In the genomic region with DNA sequence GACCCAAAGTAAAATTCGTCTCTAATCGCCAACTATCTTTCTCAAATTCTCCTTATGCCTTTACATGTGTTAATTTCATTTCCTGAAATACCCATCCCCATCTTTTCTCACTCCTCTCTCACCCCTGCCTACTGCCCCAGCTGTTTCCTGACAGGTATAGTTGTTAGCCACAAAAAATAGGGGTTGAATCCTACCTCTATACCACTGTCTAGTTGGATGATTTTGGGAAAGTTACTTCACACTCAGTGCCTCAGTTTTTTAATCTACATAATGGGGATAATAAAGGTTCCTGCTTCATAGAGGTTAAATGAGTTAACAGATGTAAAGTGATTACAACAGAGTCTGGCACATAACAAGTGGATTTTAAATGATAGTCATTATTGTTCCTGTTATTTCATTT, we compare ENCODE assay signal across 25 cellular contexts.
A peak's percentile ranks its signal among the peaks of the same experiment; 100 is the strongest.
DNase-seq lines count a peak whose midpoint lies in the region; ATAC-seq, FAIRE-seq and TF ChIP-seq lines count a peak whose summit lies in the region.
"Had no signal": no experiment of that assay in that cellular context is flagged by ENCODE, and none has a peak within 500 bp of the region (broad histone marks: within the 10 kb centered on the region; RNA-seq: fewer than 3 reads in every experiment).

No MANE protein-coding gene starts in this region.

- H3K4me3 Mint-ChIP-seq in activated T-cell treated with anti-CD3 and anti-CD28 coated beads, Interleukin-2, amount 50 U/mL, for 24 hours: no peak overlapping the region
- H3K4me3 Mint-ChIP-seq in activated naive CD8-positive, alpha-beta T cell treated with anti-CD3 and anti-CD28 coated beads for 36 hours: no peak overlapping the region
- H3K4me3 Mint-ChIP-seq in naive thymus-derived CD8-positive, alpha-beta T cell: peak overlapping the region in 5 of 10 donors; percentile 11 to 62 (median 40)

- H3K27me3 ChIP-seq in heart right ventricle: no peaks in the 10 kb centered on the region
- H3K27me3 ChIP-seq: brain microvascular endothelial cell, neutrophil, Peyer's patch, transverse colon had no signal

- DNase-seq in activated T-cell treated with anti-CD3 and anti-CD28 coated beads, Interleukin-2, amount 50 U/mL, for 24 hours: no peak
- DNase-seq in activated T-cell treated with anti-CD3 and anti-CD28 coated beads for 4 hours: no peak
- DNase-seq in GM18507 (ENCODE audit: extremely low spot score, insufficient read length, low read depth): no peak
- DNase-seq in activated naive CD8-positive, alpha-beta T cell treated with anti-CD3 and anti-CD28 coated beads for 36 hours: no peak
- no peak for DNase-seq in naive thymus-derived CD8-positive, alpha-beta T cell
- no peak for DNase-seq in H54 (ENCODE audit: insufficient read length, low spot score)
- DNase-seq in heart right ventricle: no peak
- DNase-seq in H4 (ENCODE audit: low spot score): no peak
- DNase-seq: activated CD4-positive, alpha-beta T cell treated with anti-CD3 and anti-CD28 coated beads for 48 hours; brain microvascular endothelial cell; effector CD4-positive, alpha-beta T cell; GDM1; head of caudate nucleus; left colon; NCI-H1694; NCI-H2171; NCI-H510A treated with DMSO at 0.1 percent for 48 hours; Peyer's patch; SIG-M5; stimulated activated CD4-positive, alpha-beta T cell treated with anti-CD3 and anti-CD28 coated beads, Interleukin-15, amount 100 ng/mL, for 24 hours; transverse colon had no signal

- 74 to 85% methylated on average over 2 of the region's 2 CpGs for WGBS in heart right ventricle, 2 donors

- peaks cover 6 to 43% (median 31%) of the 10 kb centered on the region in 9 donors for H3K4me1 ChIP-seq in heart right ventricle
- H3K4me1 ChIP-seq: HAP-1 had no signal

- H3K4me1 Mint-ChIP-seq in activated T-cell treated with anti-CD3 and anti-CD28 coated beads, Interleukin-2, amount 50 U/mL, for 24 hours (ENCODE audit: low read depth): peaks cover 85% of the 10 kb centered on the region
- peaks cover 72% of the 10 kb centered on the region for H3K4me1 Mint-ChIP-seq in activated naive CD8-positive, alpha-beta T cell treated with anti-CD3 and anti-CD28 coated beads for 36 hours
- H3K4me1 Mint-ChIP-seq in naive thymus-derived CD8-positive, alpha-beta T cell: peaks cover 40 to 88% (median 82%) of the 10 kb centered on the region in 4 donors

- no peaks in the 10 kb centered on the region for H3K36me3 ChIP-seq in heart right ventricle
- H3K36me3 ChIP-seq: brain microvascular endothelial cell, HAP-1, neutrophil, Peyer's patch, transverse colon had no signal

- no peak overlapping the region for H3K4me3 ChIP-seq in heart right ventricle
- H3K4me3 ChIP-seq: HAP-1, Peyer's patch, transverse colon had no signal

- TF ChIP-seq POLR2A in H54 (IDR thresholded peaks at IDR 0.05; ENCODE audit: low read depth, low read length): no peak

- no peaks in the 10 kb centered on the region for H3K27me3 Mint-ChIP-seq in activated T-cell treated with anti-CD3 and anti-CD28 coated beads, Interleukin-2, amount 50 U/mL, for 24 hours
- H3K27me3 Mint-ChIP-seq in activated naive CD8-positive, alpha-beta T cell treated with anti-CD3 and anti-CD28 coated beads for 36 hours: no peaks in the 10 kb centered on the region
- no peaks in the 10 kb centered on the region for H3K27me3 Mint-ChIP-seq in naive thymus-derived CD8-positive, alpha-beta T cell

- FAIRE-seq in GM18507 (lab: Jason Lieb, UNC) (peak; percentile 5), H54 (lab: Jason Lieb, UNC) (no peak)

- intact Hi-C loops in heart right ventricle (cut with DNase I): no loop called here

- no peak for ATAC-seq in naive thymus-derived CD8-positive, alpha-beta T cell
- no peak for ATAC-seq in heart right ventricle
- ATAC-seq: left colon had no signal

- TF ChIP-seq CTCF in heart right ventricle (IDR thresholded peaks at IDR 0.05): no peak

- H3K27ac Mint-ChIP-seq in activated T-cell treated with anti-CD3 and anti-CD28 coated beads, Interleukin-2, amount 50 U/mL, for 24 hours: peak overlapping the region; percentile 87
- peak overlapping the region; percentile 76 for H3K27ac Mint-ChIP-seq in activated naive CD8-positive, alpha-beta T cell treated with anti-CD3 and anti-CD28 coated beads for 36 hours
- H3K27ac Mint-ChIP-seq in naive thymus-derived CD8-positive, alpha-beta T cell: peak overlapping the region; percentile 23 to 87 (median 74)
- H3K27ac Mint-ChIP-seq: progenitor cell of endocrine pancreas had no signal

- H3K36me3 Mint-ChIP-seq in activated T-cell treated with anti-CD3 and anti-CD28 coated beads, Interleukin-2, amount 50 U/mL, for 24 hours (ENCODE audit: low read depth): peaks cover 5% of the 10 kb centered on the region
- H3K36me3 Mint-ChIP-seq in activated naive CD8-positive, alpha-beta T cell treated with anti-CD3 and anti-CD28 coated beads for 36 hours: peaks cover 27% of the 10 kb centered on the region
- H3K36me3 Mint-ChIP-seq in naive thymus-derived CD8-positive, alpha-beta T cell: peaks cover 0 to 3% (median 0%) of the 10 kb centered on the region in 3 donors

- POLR2A ChIA-PET in naive thymus-derived CD8-positive, alpha-beta T cell (lab: Charles Lee): interaction anchor here (1.6 to 3.2 kb wide), 2 partner anchors 10 to 15 kb away, joined by 4 to 14 read pairs; no protein-coding TSS in a partner anchor

- H3K9me3 Mint-ChIP-seq in activated T-cell treated with anti-CD3 and anti-CD28 coated beads, Interleukin-2, amount 50 U/mL, for 24 hours: peaks cover 4% of the 10 kb centered on the region
- H3K9me3 Mint-ChIP-seq in activated naive CD8-positive, alpha-beta T cell treated with anti-CD3 and anti-CD28 coated beads for 36 hours: peaks cover 8% of the 10 kb centered on the region
- peaks cover 0 to 7% (median 0%) of the 10 kb centered on the region in 9 donors for H3K9me3 Mint-ChIP-seq in naive thymus-derived CD8-positive, alpha-beta T cell

- H3K9me3 ChIP-seq in heart right ventricle: peaks cover 0 to 8% (median 0%) of the 10 kb centered on the region in 11 donors
- H3K9me3 ChIP-seq: HAP-1, neutrophil, Peyer's patch, transverse colon had no signal

- no peak overlapping the region for H3K27ac ChIP-seq in heart right ventricle
- H3K27ac ChIP-seq: brain microvascular endothelial cell, C4-2B, neutrophil, Peyer's patch, transverse colon had no signal
